Comparison of ENCODE assay signal across 15 cellular contexts in the genomic region with DNA sequence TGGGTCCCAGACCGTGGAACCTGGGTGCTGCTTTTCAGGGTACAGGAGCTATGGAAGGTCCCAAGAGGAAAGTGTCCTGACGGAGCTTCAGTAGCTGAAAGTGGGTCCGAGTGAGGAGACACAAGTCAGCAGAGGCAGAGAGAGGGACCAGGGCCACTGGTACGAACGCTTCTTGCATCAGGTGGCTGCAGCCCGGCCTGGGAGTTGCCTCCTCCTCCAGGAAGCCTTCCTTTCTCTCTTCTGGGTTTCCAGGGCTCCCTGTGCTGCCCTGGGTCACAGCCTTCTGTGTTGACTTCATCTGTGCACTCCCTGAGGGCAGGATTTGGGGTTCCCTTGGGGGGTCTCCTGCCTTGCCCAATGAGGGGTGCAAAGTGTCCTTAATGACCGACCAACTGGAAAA.
A peak's percentile ranks its signal among the peaks of the same experiment; 100 is the strongest.
DNase-seq lines count a peak whose midpoint lies in the region; ATAC-seq and TF ChIP-seq lines count a peak whose summit lies in the region.
"Had no signal": no experiment of that assay in that cellular context is flagged by ENCODE, and none has a peak within 500 bp of the region (broad histone marks: within the 10 kb centered on the region; RNA-seq: fewer than 3 reads in every experiment).

No MANE protein-coding gene starts in this region.

- H3K36me3 ChIP-seq in left ventricle myocardium inferior (no peaks in the 10 kb centered on the region), WERI-Rb-1 (peaks cover 26% of the 10 kb centered on the region), rectal smooth muscle tissue (ENCODE audit: control insufficient read depth, insufficient read depth, low read length) (no peaks in the 10 kb centered on the region)

- H3K9ac ChIP-seq in rectal smooth muscle tissue (ENCODE audit: low read length) = no peak overlapping the region

- no peak overlapping the region for H3K27ac ChIP-seq in left ventricle myocardium inferior (replicated peaks)
- peak overlapping the region; percentile 58 for H3K27ac ChIP-seq in WERI-Rb-1
- H3K27ac ChIP-seq in rectal smooth muscle tissue (ENCODE audit: low read depth, low read length) = peak overlapping the region; percentile 57
- H3K27ac ChIP-seq: HL-60 had no signal

- H3K4me1 ChIP-seq in left ventricle myocardium inferior (peaks cover 11% of the 10 kb centered on the region), rectal smooth muscle tissue (ENCODE audit: control insufficient read depth, insufficient read depth, low read length) (peaks cover 17% of the 10 kb centered on the region)

- CTCF ChIA-PET in activated CD8-positive, alpha-beta memory T cell treated with anti-CD3 and anti-CD28 coated beads, Interleukin-2, amount 10 ng/mL, durations not matched to agents 7 days and 5 days (lab: Charles Lee) = no interaction called here

- ATAC-seq in left ventricle myocardium superior = no peak
- no peak for ATAC-seq in activated CD8-positive, alpha-beta memory T cell treated with anti-CD3 and anti-CD28 coated beads, Interleukin-2, amount 10 ng/mL, durations not matched to agents 7 days and 5 days
- ATAC-seq: CD8-positive, alpha-beta T cell; GM23338 had no signal

- H3K9me3 ChIP-seq in left ventricle myocardium inferior (replicated peaks) = no peaks in the 10 kb centered on the region
- no peaks in the 10 kb centered on the region for H3K9me3 ChIP-seq in WERI-Rb-1 (ENCODE audit: severe bottlenecking)

- H3K27ac Mint-ChIP-seq in activated CD8-positive, alpha-beta memory T cell treated with anti-CD3 and anti-CD28 coated beads, Interleukin-2, amount 10 ng/mL, durations not matched to agents 7 days and 5 days = no peak overlapping the region
- H3K27ac Mint-ChIP-seq: CD8-positive, alpha-beta T cell; GM23338 had no signal

- H3K36me3 Mint-ChIP-seq in activated CD8-positive, alpha-beta memory T cell treated with anti-CD3 and anti-CD28 coated beads, Interleukin-2, amount 10 ng/mL, durations not matched to agents 7 days and 5 days = no peaks in the 10 kb centered on the region
- H3K36me3 Mint-ChIP-seq: CD8-positive, alpha-beta T cell had no signal

- DNase-seq in left ventricle myocardium superior (peak; percentile 8), left ventricle myocardium inferior (no peak), WERI-Rb-1 (no peak)
- DNase-seq in central memory CD4-positive, alpha-beta T cell = no peak
- DNase-seq in stimulated activated CD8-positive, alpha-beta memory T cell treated with anti-CD3 and anti-CD28 coated beads, Interleukin-4, amount 100 ng/mL, for 48 hours = no peak
- no peak for DNase-seq in activated CD8-positive, alpha-beta memory T cell treated with anti-CD3 and anti-CD28 coated beads, Interleukin-2, amount 10 ng/mL, durations not matched to agents 7 days and 5 days
- DNase-seq: AML-193; Calu3; CD8-positive, alpha-beta T cell; DMS79 treated with DMSO at 0.1 percent for 48 hours; GF-D8; HCEC 1CT had no signal

- H3K27me3 ChIP-seq in left ventricle myocardium inferior (ENCODE audit: low read depth) (peaks cover 14% of the 10 kb centered on the region), WERI-Rb-1 (ENCODE audit: insufficient read depth, low read depth, severe bottlenecking) (no peaks in the 10 kb centered on the region), rectal smooth muscle tissue (ENCODE audit: control insufficient read depth, insufficient read depth, low read length) (no peaks in the 10 kb centered on the region)

- H3K4me3 Mint-ChIP-seq in activated CD8-positive, alpha-beta memory T cell treated with anti-CD3 and anti-CD28 coated beads, Interleukin-2, amount 10 ng/mL, durations not matched to agents 7 days and 5 days = no peak overlapping the region
- H3K4me3 Mint-ChIP-seq: CD8-positive, alpha-beta T cell; GM23338 had no signal

- H3K4me1 Mint-ChIP-seq in activated CD8-positive, alpha-beta memory T cell treated with anti-CD3 and anti-CD28 coated beads, Interleukin-2, amount 10 ng/mL, durations not matched to agents 7 days and 5 days = no peaks in the 10 kb centered on the region
- H3K4me1 Mint-ChIP-seq: GM23338 had no signal

- no peaks in the 10 kb centered on the region for H3K9me3 Mint-ChIP-seq in activated CD8-positive, alpha-beta memory T cell treated with anti-CD3 and anti-CD28 coated beads, Interleukin-2, amount 10 ng/mL, durations not matched to agents 7 days and 5 days (ENCODE audit: low read depth)
- H3K9me3 Mint-ChIP-seq: CD8-positive, alpha-beta T cell; GM23338 had no signal

- intact Hi-C loops in left ventricle myocardium superior (cut with micrococcal nuclease) = no loop called here
- intact Hi-C loops in left ventricle myocardium inferior (cut with micrococcal nuclease) = no loop called here

- peaks cover 8% of the 10 kb centered on the region for H3K27me3 Mint-ChIP-seq in activated CD8-positive, alpha-beta memory T cell treated with anti-CD3 and anti-CD28 coated beads, Interleukin-2, amount 10 ng/mL, durations not matched to agents 7 days and 5 days

- TF ChIP-seq CTCF in left ventricle myocardium inferior (IDR thresholded peaks at IDR 0.05; ENCODE audit: borderline replicate concordance) (no peak), WERI-Rb-1 (IDR thresholded peaks at IDR 0.05; ENCODE audit: low read depth, low read length) (no peak)

- no peak overlapping the region for H3K4me3 ChIP-seq in left ventricle myocardium inferior
- no peak overlapping the region for H3K4me3 ChIP-seq in WERI-Rb-1 (ENCODE audit: low read depth, low read length)
- H3K4me3 ChIP-seq in rectal smooth muscle tissue (ENCODE audit: low read length) = no peak overlapping the region
- H3K4me3 ChIP-seq: GM23338 had no signal
